24 cellular contexts compared by ENCODE assay signal in genomic region chr19:31826325-31826724, GRCh38.
"Had no signal": no experiment of that assay in that cellular context is flagged by ENCODE, and none has a peak within 500 bp of the region (broad histone marks: within the 10 kb centered on the region; RNA-seq: fewer than 3 reads in every experiment).

No MANE protein-coding gene starts in this region.

- H3K9me3 Mint-ChIP-seq: dendritic cell treated with granulocyte-macrophage colony-stimulating factor and Interleukin-4, amounts not matched to agents 40 ng/mL and 50 ng/mL, for 4 days; endodermal cell had no signal

- ATAC-seq: effector memory CD8-positive, alpha-beta T cell; esophagus mucosa; foreskin keratinocyte; gastrocnemius medialis; gastroesophageal sphincter; heart left ventricle; heart right ventricle had no signal

- H3K27ac ChIP-seq: colonic mucosa, coronary artery, dorsolateral prefrontal cortex, epithelial cell of prostate, esophagus squamous epithelium, foreskin keratinocyte, gastrocnemius medialis, gastroesophageal sphincter, heart left ventricle, heart right ventricle had no signal

- H3K4me3 ChIP-seq: colonic mucosa, coronary artery, dorsolateral prefrontal cortex, esophagus squamous epithelium, gastrocnemius medialis, gastroesophageal sphincter, heart left ventricle, heart right ventricle had no signal

- H3K27me3 ChIP-seq: colonic mucosa, esophagus squamous epithelium, foreskin keratinocyte, gastrocnemius medialis, heart left ventricle had no signal

- H3K27ac Mint-ChIP-seq: dendritic cell treated with granulocyte-macrophage colony-stimulating factor and Interleukin-4, amounts not matched to agents 40 ng/mL and 50 ng/mL, for 4 days; effector memory CD8-positive, alpha-beta T cell; endodermal cell had no signal

- H3K9me3 ChIP-seq: colonic mucosa, esophagus squamous epithelium, gastrocnemius medialis, gastroesophageal sphincter, heart left ventricle, heart right ventricle had no signal

- H3K27me3 Mint-ChIP-seq: dendritic cell treated with granulocyte-macrophage colony-stimulating factor and Interleukin-4, amounts not matched to agents 40 ng/mL and 50 ng/mL, for 4 days; effector memory CD8-positive, alpha-beta T cell had no signal

- H3K4me1 ChIP-seq: colonic mucosa, esophagus squamous epithelium, foreskin keratinocyte, gastrocnemius medialis, gastroesophageal sphincter, heart left ventricle, heart right ventricle had no signal

- DNase-seq: colonic mucosa; cortex of kidney; dermis blood vessel endothelial cell; dorsolateral prefrontal cortex; effector CD4-positive, alpha-beta T cell; effector CD8-positive, alpha-beta T cell; effector memory CD4-positive, alpha-beta T cell; effector memory CD8-positive, alpha-beta T cell; endodermal cell; erythroblast; esophagus squamous epithelium; foreskin fibroblast; foreskin keratinocyte; foreskin melanocyte; gastrocnemius medialis; glutamatergic neuron; head of caudate nucleus; heart left ventricle; heart right ventricle had no signal

- H3K4me3 Mint-ChIP-seq: dendritic cell treated with granulocyte-macrophage colony-stimulating factor and Interleukin-4, amounts not matched to agents 40 ng/mL and 50 ng/mL, for 4 days; effector memory CD8-positive, alpha-beta T cell; endodermal cell had no signal

- H3K36me3 ChIP-seq: colonic mucosa, esophagus squamous epithelium, gastrocnemius medialis, gastroesophageal sphincter, heart left ventricle, heart right ventricle had no signal
